2 cellular contexts compared by ENCODE assay signal in the genomic region with DNA sequence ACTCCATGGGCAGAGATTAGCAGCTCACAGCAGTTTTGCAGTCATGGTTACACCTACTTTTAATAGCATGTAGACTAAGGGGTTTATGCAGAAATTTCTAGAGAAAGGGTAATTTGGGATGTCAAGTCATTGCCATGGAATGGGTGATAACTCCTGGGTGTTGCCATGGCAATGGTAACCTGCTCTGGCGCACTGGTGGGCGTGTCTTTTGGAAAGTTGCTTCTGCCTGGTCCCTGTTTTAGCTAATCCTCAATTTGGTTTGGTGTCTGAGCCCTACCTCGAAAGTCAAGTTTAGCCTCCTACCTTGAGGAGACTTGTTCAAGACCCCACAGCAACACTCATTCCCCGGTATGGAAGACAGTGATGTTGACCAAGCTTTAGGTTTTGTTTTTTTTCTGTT. TPM values are rescaled to one million over a fixed set of nuclear protein-coding genes. Genes with fewer than 3 reads are reported as not detected.
"Had no signal": no experiment of that assay in that cellular context is flagged by ENCODE, and none has a peak within 500 bp of the region (broad histone marks: within the 10 kb centered on the region; RNA-seq: fewer than 3 reads in every experiment).

No MANE protein-coding gene starts in this region.

RNA-seq across cellular contexts. Expression of gene FAM178B, which starts 29.1 kb away (rescaled TPM):
- total RNA-seq: G401, GM12878 had no signal
